In genomic region chr3:9946112-9947024, GRCh38 we compare ENCODE assay signal across 8 cellular contexts. TPM values are rescaled to one million over a fixed set of nuclear protein-coding genes. Genes with fewer than 3 reads are reported as not detected.
DNase-seq lines count a peak whose midpoint lies in the region; ATAC-seq and TF ChIP-seq lines count a peak whose summit lies in the region.

No MANE protein-coding gene starts in this region.

- DNase-seq in DMS153 (lab: John Stamatoyannopoulos, UW) (peak; percentile 73), HK-2 (ENCODE audit: unreplicated experiment) (peak; percentile 86), SHP77 treated with DMSO at 0.1 percent for 48 hours (lab: John Stamatoyannopoulos, UW) (peak; percentile 64), foreskin keratinocyte (peak; percentile 74 to 80), GM13976 (ENCODE audit: low spot score) (no peak)
- peak; percentile 84 for DNase-seq in activated naive CD4-positive, alpha-beta T cell treated with Interleukin-2 at 50 U/mL for 16 hours
- DNase-seq in stimulated activated naive CD4-positive, alpha-beta T cell treated with Interleukin-2 at 50 U/mL for 16 hours (lab: John Stamatoyannopoulos, UW), result peak; percentile 80

- TF ChIP-seq EP300 in neural cell (conservative IDR thresholded peaks at IDR 0.05; ENCODE audit: poor library complexity, severe bottlenecking), result no peak

- TF ChIP-seq CTCF in foreskin keratinocyte (conservative IDR thresholded peaks at IDR 0.05) (peak; percentile 99), neural cell (IDR thresholded peaks at IDR 0.05; ENCODE audit: poor library complexity, severe bottlenecking) (peak; percentile 61), GM13976 (IDR thresholded peaks at IDR 0.05; ENCODE audit: borderline replicate concordance, control extremely low read depth, extremely low read depth, insufficient read depth, missing control alignments) (no peak)

- H3K4me3 ChIP-seq in neural cell (ENCODE audit: low read length), result peak overlapping the region; percentile 52

- no peaks in the 10 kb centered on the region for H3K36me3 ChIP-seq in neural cell (ENCODE audit: insufficient read depth, low read length)

- H3K27me3 ChIP-seq in foreskin keratinocyte, result no peaks in the 10 kb centered on the region
- no peaks in the 10 kb centered on the region for H3K27me3 ChIP-seq in neural cell (ENCODE audit: insufficient read depth, low read depth, low read length)

- H4K20me1 ChIP-seq in neural cell (ENCODE audit: insufficient read depth), result no peaks in the 10 kb centered on the region

- no peaks in the 10 kb centered on the region for H3K79me2 ChIP-seq in neural cell (replicated peaks; ENCODE audit: insufficient read depth, low read length)

- H3K4me2 ChIP-seq in neural cell (ENCODE audit: low read length), result no peak overlapping the region

- H3K27ac ChIP-seq in foreskin keratinocyte, result peak overlapping the region; percentile 12
- H3K27ac ChIP-seq in neural cell (ENCODE audit: low read length), result no peak overlapping the region

- no peaks in the 10 kb centered on the region for H3F3A ChIP-seq in neural cell (ENCODE audit: insufficient read depth, low read length, poor library complexity, severe bottlenecking)

- H3K4me1 ChIP-seq in foreskin keratinocyte, result no peaks in the 10 kb centered on the region

- H3K9me3 ChIP-seq in neural cell (ENCODE audit: low read length), result no peaks in the 10 kb centered on the region

- H3K9ac ChIP-seq in neural cell (ENCODE audit: low read length), result no peak overlapping the region

- in situ Hi-C loops in GM13976 (cut with MboI; ENCODE audit: low sequenced_read_pairs, unreplicated experiment), result no loop called here

- TF ChIP-seq RAD21 in neural cell (conservative IDR thresholded peaks at IDR 0.05), result peak; percentile 47

- H2AFZ ChIP-seq in neural cell (ENCODE audit: low read depth, low read length), result no peak overlapping the region

- peak; percentile 84 for ATAC-seq in foreskin keratinocyte

- no peaks in the 10 kb centered on the region for H3K9me2 ChIP-seq in neural cell (ENCODE audit: insufficient read depth, low read length)

TF ChIP-seq in neural cell, 6 proteins besides CTCF, POLR2A, EP300 and RAD21:
- TF ChIP-seq SMC3 (conservative IDR thresholded peaks at IDR 0.05; ENCODE audit: poor library complexity) (no peak), EZH2 (IDR thresholded peaks at IDR 0.05; ENCODE audit: borderline replicate concordance, insufficient read depth, low read length, poor library complexity, severe bottlenecking) (no peak), POLR2AphosphoS5 (IDR thresholded peaks at IDR 0.05) (no peak), TAF1 (IDR thresholded peaks at IDR 0.05; ENCODE audit: low read depth) (no peak), REST (IDR thresholded peaks at IDR 0.05; ENCODE audit: borderline replicate concordance) (no peak), MXI1 (conservative IDR thresholded peaks at IDR 0.05; ENCODE audit: poor library complexity, severe bottlenecking) (no peak)

RNA-seq across cellular contexts. Expression of gene PRRT3, which starts 5.8 kb away (rescaled TPM):
- total RNA-seq in foreskin keratinocyte, result 1.5 and 1.9 TPM in 2 replicates
- polyA plus RNA-seq in foreskin keratinocyte, result 1.3 and 1.4 TPM in 2 replicates
- polyA plus RNA-seq in neural cell, result 2.9 and 4.3 TPM in 2 replicates
- 10.0 and 11.7 TPM in 2 replicates for polyA minus RNA-seq in neural cell

RNA-seq across cellular contexts. Expression of gene CRELD1, which starts 12.7 kb away (rescaled TPM):
- 7.9 and 11.3 TPM in 2 replicates for total RNA-seq in foreskin keratinocyte
- polyA plus RNA-seq in foreskin keratinocyte, result 8.5 and 12.5 TPM in 2 replicates
- polyA plus RNA-seq in neural cell, result 48.9 and 59.8 TPM in 2 replicates
- polyA minus RNA-seq in neural cell, result 28.8 and 31.2 TPM in 2 replicates

RNA-seq across cellular contexts. Expression of gene IL17RC, which starts 29.5 kb away (rescaled TPM):
- 22.4 and 25.9 TPM in 2 replicates for total RNA-seq in foreskin keratinocyte
- 19.5 and 21.8 TPM in 2 replicates for polyA plus RNA-seq in foreskin keratinocyte
- polyA plus RNA-seq in neural cell, result 0.54 TPM in 1 of 2 replicates, not detected in the other
- polyA minus RNA-seq in neural cell, result not detected in 2 replicates

RNA-seq across cellular contexts. Expression of gene EMC3, which starts 40.3 kb away (rescaled TPM):
- total RNA-seq in foreskin keratinocyte, result 43.4 and 56.1 TPM in 2 replicates
- polyA plus RNA-seq in foreskin keratinocyte (62.2 and 64.3 TPM in 2 replicates), neural cell (88.9 and 117 TPM in 2 replicates)
- polyA minus RNA-seq in neural cell, result 50.2 and 52.1 TPM in 2 replicates

RNA-seq across cellular contexts. Expression of gene IL17RE, which starts 43.7 kb away (rescaled TPM):
- 11.4 and 12.8 TPM in 2 replicates for total RNA-seq in foreskin keratinocyte
- polyA plus RNA-seq in foreskin keratinocyte (8.1 and 9.9 TPM in 2 replicates), neural cell (0.52 TPM in 1 of 2 replicates, not detected in the other)
- 2.3 TPM in 1 of 2 replicates, not detected in the other for polyA minus RNA-seq in neural cell

Comparison
In these comparisons a context has a peak if more than half of its experiments do, and no peak if none do; other contexts are left out.
1. RNA of gene IL17RC, which starts 29.5 kb away (polyA plus RNA-seq): 19.5 to 21.8 TPM in foreskin keratinocyte; 0.54 TPM in neural cell; every median in the first group is over 10 times any median in the second.